Comparison of ENCODE assay signal across 8 cellular contexts in genomic region chr12:56118688-56119045, GRCh38. TPM values are rescaled to one million over a fixed set of nuclear protein-coding genes. Genes with fewer than 3 reads are reported as not detected.
DNase-seq lines count a peak whose midpoint lies in the region; ATAC-seq and TF ChIP-seq lines count a peak whose summit lies in the region.

No MANE protein-coding gene starts in this region.

- no peaks in the 10 kb centered on the region for H3K27me3 Mint-ChIP-seq in dendritic cell treated with granulocyte-macrophage colony-stimulating factor and Interleukin-4, amounts not matched to agents 40 ng/mL and 50 ng/mL, for 4 days

- no peak for ATAC-seq in GM18520 (IDR thresholded peaks at IDR 0.05; ENCODE audit: unreplicated experiment)
- no peak for ATAC-seq in left lobe of liver
- no peak for ATAC-seq in HG02973 (IDR thresholded peaks at IDR 0.05; ENCODE audit: unreplicated experiment)

- H3K36me3 Mint-ChIP-seq in dendritic cell treated with granulocyte-macrophage colony-stimulating factor and Interleukin-4, amounts not matched to agents 40 ng/mL and 50 ng/mL, for 4 days (ENCODE audit: low read depth), result peaks cover 77% of the 10 kb centered on the region

- peaks cover 55% of the 10 kb centered on the region for H3K4me1 Mint-ChIP-seq in dendritic cell treated with granulocyte-macrophage colony-stimulating factor and Interleukin-4, amounts not matched to agents 40 ng/mL and 50 ng/mL, for 4 days (ENCODE audit: low read depth)

- peak overlapping the region; percentile 94 for H3K4me3 Mint-ChIP-seq in dendritic cell treated with granulocyte-macrophage colony-stimulating factor and Interleukin-4, amounts not matched to agents 40 ng/mL and 50 ng/mL, for 4 days

- peaks cover 33% of the 10 kb centered on the region for H3K36me3 ChIP-seq in neuron (ENCODE audit: insufficient read depth, low read length)

- H3K27ac Mint-ChIP-seq in dendritic cell treated with granulocyte-macrophage colony-stimulating factor and Interleukin-4, amounts not matched to agents 40 ng/mL and 50 ng/mL, for 4 days, result peak overlapping the region; percentile 99

- H3K4me1 ChIP-seq in neuron (ENCODE audit: insufficient read depth, low read length), result peaks cover 18% of the 10 kb centered on the region

- H3K9me3 ChIP-seq in neuron (ENCODE audit: low read length), result no peaks in the 10 kb centered on the region

- no peak overlapping the region for H2AFZ ChIP-seq in neuron (ENCODE audit: low read depth, low read length)

- H3K9me3 Mint-ChIP-seq in dendritic cell treated with granulocyte-macrophage colony-stimulating factor and Interleukin-4, amounts not matched to agents 40 ng/mL and 50 ng/mL, for 4 days, result no peaks in the 10 kb centered on the region

- H3K4me3 ChIP-seq in LNCaP clone FGC (ENCODE audit: low read depth, low read length), result peak overlapping the region; percentile 96
- H3K4me3 ChIP-seq in neuron (ENCODE audit: low read length), result peak overlapping the region; percentile 69

- H3K27me3 ChIP-seq in neuron (ENCODE audit: insufficient read depth, low read length), result no peaks in the 10 kb centered on the region

- DNase-seq in NCI-H345 (lab: John Stamatoyannopoulos, UW) (peak; percentile 21), NCI-H345 treated with DMSO at 0.1 percent for 48 hours (lab: John Stamatoyannopoulos, UW; ENCODE audit: unreplicated experiment) (no peak), LNCaP clone FGC (ENCODE audit: low read depth) (no peak), left lobe of liver (ENCODE audit: low spot score) (no peak)

- intact Hi-C loops in dendritic cell treated with granulocyte-macrophage colony-stimulating factor and Interleukin-4, amounts not matched to agents 40 ng/mL and 50 ng/mL, for 4 days (cut with micrococcal nuclease), result loop anchor here (1.0 to 5.0 kb wide), 6 partner anchors 40 to 381 kb away; partner anchors contain the start of genes MYL6, NABP2 and RPS26

- TF ChIP-seq CTCF in LNCaP clone FGC (IDR thresholded peaks at IDR 0.05; ENCODE audit: control insufficient read depth, extremely low read depth, insufficient read depth), result no peak

RNA-seq across cellular contexts. Expression of gene ZC3H10, which starts 0.6 kb away (rescaled TPM):
- total RNA-seq in left lobe of liver, result 4.6 TPM

RNA-seq across cellular contexts. Expression of gene RPL41, which starts 2.2 kb away (rescaled TPM):
- total RNA-seq in left lobe of liver, result 1,359 TPM

RNA-seq across cellular contexts. Expression of gene ESYT1, which starts 9.4 kb away (rescaled TPM):
- total RNA-seq in left lobe of liver, result 62.2 TPM

RNA-seq across cellular contexts. Expression of gene PA2G4, which starts 14.3 kb away (rescaled TPM):
- total RNA-seq in left lobe of liver, result 32.3 TPM

RNA-seq across cellular contexts. Expression of gene MYL6B, which starts 33.7 kb away (rescaled TPM):
- 6.5 TPM for total RNA-seq in left lobe of liver
